Comparison of ENCODE assay signal across 8 cellular contexts in genomic region chr10:1049425-1049958, GRCh38. TPM values are rescaled to one million over a fixed set of nuclear protein-coding genes. Genes with fewer than 3 reads are reported as not detected.
A peak's percentile ranks its signal among the peaks of the same experiment; 100 is the strongest.
DNase-seq lines count a peak whose midpoint lies in the region; TF ChIP-seq lines count a peak whose summit lies in the region.

No MANE protein-coding gene starts in this region.

- no peaks in the 10 kb centered on the region for H3K9me2 ChIP-seq in OCI-LY1 (ENCODE audit: low read depth, low read length)

- no peak overlapping the region for H2AFZ ChIP-seq in OCI-LY1 (ENCODE audit: low read length)

- H3K9me3 Mint-ChIP-seq in endodermal cell, result no peaks in the 10 kb centered on the region
- H3K9me3 Mint-ChIP-seq in osteocyte (ENCODE audit: unreplicated experiment), result no peaks in the 10 kb centered on the region

- H3K27me3 ChIP-seq in GM06990 (replicated peaks; ENCODE audit: control insufficient read depth, insufficient read depth, low read length) (no peaks in the 10 kb centered on the region), OCI-LY1 (ENCODE audit: insufficient read depth, low read length) (no peaks in the 10 kb centered on the region), endodermal cell (ENCODE audit: control insufficient read depth, insufficient read depth, low read length, poor library complexity, severe bottlenecking) (no peaks in the 10 kb centered on the region)

- H3K27me3 Mint-ChIP-seq in endodermal cell (ENCODE audit: insufficient read depth), result no peaks in the 10 kb centered on the region
- no peaks in the 10 kb centered on the region for H3K27me3 Mint-ChIP-seq in osteocyte (ENCODE audit: unreplicated experiment)

- H3K36me3 Mint-ChIP-seq in endodermal cell (ENCODE audit: low read depth), result peaks cover 44% of the 10 kb centered on the region
- H3K36me3 Mint-ChIP-seq in osteocyte (ENCODE audit: unreplicated experiment), result peaks cover 15% of the 10 kb centered on the region

- H3K4me2 ChIP-seq in OCI-LY1 (ENCODE audit: low read length), result peak overlapping the region; percentile 82

- no peaks in the 10 kb centered on the region for H4K20me1 ChIP-seq in OCI-LY1 (ENCODE audit: insufficient read depth, low read length)

- H3K4me3 Mint-ChIP-seq in endodermal cell (peak overlapping the region; percentile 91), osteocyte (ENCODE audit: unreplicated experiment) (peak overlapping the region; percentile 87)

- DNase-seq in GM06990 (ENCODE audit: extremely low read depth, insufficient read length), result no peak
- no peak for DNase-seq in endodermal cell
- no peak for DNase-seq in osteocyte (ENCODE audit: extremely low spot score, unreplicated experiment)
- no peak for DNase-seq in NCI-H2107 treated with DMSO at 0.1 percent for 48 hours (lab: John Stamatoyannopoulos, UW; ENCODE audit: unreplicated experiment)
- DNase-seq in SKM-1 treated with dmso at 0.1 percent for 144 hours (lab: John Stamatoyannopoulos, UW; ENCODE audit: unreplicated experiment), result no peak
- DNase-seq in NCI-H1048 (lab: John Stamatoyannopoulos, UW), result no peak
- DNase-seq in putamen (ENCODE audit: low spot score), result no peak

- peaks cover 42% of the 10 kb centered on the region for H3K79me2 ChIP-seq in OCI-LY1 (ENCODE audit: insufficient read depth, low read length)

- H3K27ac ChIP-seq in OCI-LY1 (ENCODE audit: low read depth, low read length, poor library complexity, severe bottlenecking) (peak overlapping the region; percentile 94), endodermal cell (ENCODE audit: low read depth, low read length) (peak overlapping the region; percentile 99)

- H3F3A ChIP-seq in OCI-LY1 (ENCODE audit: insufficient read depth, low read length), result peaks cover 8% of the 10 kb centered on the region; the same call in 1 of the 2 replicates

- 1 to 2% methylated on average over 23 to 34 of the region's 34 CpGs for WGBS in endodermal cell (ENCODE audit: insufficient coverage in 1 of 2, insufficient read length in 1 of 2), 2 experiments

- peak overlapping the region; percentile 99 for H3K27ac Mint-ChIP-seq in endodermal cell
- H3K27ac Mint-ChIP-seq in osteocyte (ENCODE audit: unreplicated experiment), result peak overlapping the region; percentile 99

- peaks cover 19% of the 10 kb centered on the region for H3K4me1 Mint-ChIP-seq in endodermal cell
- peaks cover 53% of the 10 kb centered on the region for H3K4me1 Mint-ChIP-seq in osteocyte (ENCODE audit: unreplicated experiment)

- H3K9ac ChIP-seq in OCI-LY1 (ENCODE audit: low read length) (peak overlapping the region; percentile 94), endodermal cell (ENCODE audit: extremely low read depth, low read length, poor library complexity, severe bottlenecking) (peak overlapping the region; percentile 92)

- H3K36me3 ChIP-seq in GM06990 (ENCODE audit: control insufficient read depth, insufficient read depth, low read length) (peaks cover 1% of the 10 kb centered on the region), OCI-LY1 (ENCODE audit: insufficient read depth, low read length) (peaks cover 70% of the 10 kb centered on the region), endodermal cell (ENCODE audit: control insufficient read depth, insufficient read depth, low read length) (peaks cover 51% of the 10 kb centered on the region)

- TF ChIP-seq CTCF in GM06990 (IDR thresholded peaks at IDR 0.05; ENCODE audit: insufficient read depth, low read length, poor library complexity, severe bottlenecking) (no peak), OCI-LY1 (IDR thresholded peaks at IDR 0.05; ENCODE audit: low read length) (no peak), endodermal cell (conservative IDR thresholded peaks at IDR 0.05) (no peak), osteocyte (IDR thresholded peaks at IDR 0.05) (no peak)

- peaks cover 45% of the 10 kb centered on the region for H3K4me1 ChIP-seq in OCI-LY1 (ENCODE audit: insufficient read depth, low read length, severe bottlenecking)
- H3K4me1 ChIP-seq in endodermal cell (ENCODE audit: control insufficient read depth, insufficient read depth, low read length), result peaks cover 3% of the 10 kb centered on the region

- H3K9me3 ChIP-seq in OCI-LY1 (ENCODE audit: low read length) (no peaks in the 10 kb centered on the region), endodermal cell (ENCODE audit: control insufficient read depth, low read length) (no peaks in the 10 kb centered on the region)

- peak overlapping the region; percentile 92 for H3K4me3 ChIP-seq in GM06990 (replicated peaks; ENCODE audit: low read depth, low read length)
- H3K4me3 ChIP-seq in OCI-LY1 (ENCODE audit: low read depth, low read length, poor library complexity, severe bottlenecking), result peak overlapping the region; percentile 95
- H3K4me3 ChIP-seq in endodermal cell (ENCODE audit: low read length), result peak overlapping the region; percentile 100

RNA-seq across cellular contexts. Expression of gene IDI1, which starts 0.6 kb away (rescaled TPM):
- 10 to 100 TPM; 36.3 to 53.3 TPM for total RNA-seq in endodermal cell
- polyA plus RNA-seq in endodermal cell (2013, experiment 1 of 2), result 181 TPM
- polyA plus RNA-seq in endodermal cell (2013, experiment 2 of 2), result 202 TPM
- total RNA-seq in osteocyte, result 26.0 and 31.7 TPM in 2 replicates

RNA-seq across cellular contexts. Expression of gene WDR37, which starts 6.7 kb away (rescaled TPM):
- total RNA-seq in endodermal cell (10 to 100 TPM; 10.7 TPM), osteocyte (13.6 and 15.3 TPM in 2 replicates)
- polyA plus RNA-seq in endodermal cell (2013, experiment 1 of 2), result 14.2 TPM
- polyA plus RNA-seq in endodermal cell (2013, experiment 2 of 2), result 13.2 TPM

RNA-seq across cellular contexts. Expression of gene IDI2, which starts 23.8 kb away (rescaled TPM):
- total RNA-seq in endodermal cell (not detected), osteocyte (not detected in 2 replicates)
- polyA plus RNA-seq in endodermal cell (2013, experiment 1 of 2), result not detected
- not detected for polyA plus RNA-seq in endodermal cell (2013, experiment 2 of 2)
